In the genomic region with DNA sequence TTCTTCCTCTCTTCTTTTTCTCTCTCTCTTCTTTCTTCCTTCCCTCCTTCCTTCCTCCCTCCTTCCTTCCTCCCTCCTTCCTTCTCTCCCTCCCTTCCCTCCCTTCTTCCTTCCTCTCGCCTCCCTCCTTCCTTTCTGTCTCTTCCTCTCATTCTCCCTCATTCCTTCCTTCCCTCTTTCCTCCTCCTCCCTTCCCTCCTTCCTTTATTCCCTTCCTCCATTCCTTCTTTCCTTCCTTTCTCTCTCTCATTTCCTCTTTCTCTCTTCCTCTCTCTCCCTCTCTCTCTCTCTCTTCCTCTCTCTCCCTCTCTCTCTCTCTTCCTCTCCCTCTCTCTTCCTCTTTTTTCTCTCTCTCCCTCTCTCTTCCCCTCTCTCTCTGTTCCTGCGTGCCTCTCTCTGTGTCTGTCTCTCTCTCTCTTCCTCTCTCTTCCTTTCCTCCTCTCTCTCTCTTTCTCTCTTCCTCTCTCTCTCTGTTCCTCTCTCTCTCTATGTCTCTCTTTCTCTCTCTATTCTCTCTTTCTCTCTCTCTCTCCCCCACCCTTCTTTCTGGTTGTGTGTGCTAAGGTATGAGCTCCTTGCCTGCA, we compare ENCODE assay signal across 18 cellular contexts.
"Had no signal": no experiment of that assay in that cellular context is flagged by ENCODE, and none has a peak within 500 bp of the region (broad histone marks: within the 10 kb centered on the region; RNA-seq: fewer than 3 reads in every experiment).

No MANE protein-coding gene starts in this region.

- DNase-seq: activated CD4-positive, alpha-beta T cell treated with anti-CD3 and anti-CD28 coated beads for 4 hours; activated CD4-positive, alpha-beta T cell treated with anti-CD3 and anti-CD28 coated beads, Interleukin-2, amount 50 U/mL, for 48 hours; activated CD4-positive, CD25-positive, alpha-beta regulatory T cell; activated CD8-positive, alpha-beta memory T cell treated with anti-CD3 and anti-CD28 coated beads, Interleukin-2, amount 50 U/mL, for 48 hours; activated naive CD4-positive, alpha-beta T cell treated with Interleukin-2 at 50 U/mL for 16 hours; activated naive CD8-positive, alpha-beta T cell treated with anti-CD3 and anti-CD28 coated beads, Interleukin-2, amount 10 ng/mL, durations not matched to agents 7 days and 5 days; activated T-cell treated with anti-CD3 and anti-CD28 coated beads, Interleukin-2, amount 50 U/mL, for 4 hours; amniotic stem cell; endodermal cell; esophagus squamous epithelium; gastrocnemius medialis; nucleus accumbens; stimulated activated naive CD4-positive, alpha-beta T cell; T1000; tibial artery had no signal

- H3K27ac Mint-ChIP-seq: activated naive CD8-positive, alpha-beta T cell treated with anti-CD3 and anti-CD28 coated beads, Interleukin-2, amount 10 ng/mL, durations not matched to agents 7 days and 5 days; activated T-helper 2 cell treated with anti-CD3 and anti-CD28 coated beads, Interferon-gamma antibody, Interleukin-2, Interleukin-4, amounts not matched to agents 10 μg/mL and 5 μg/mL and 100 μg/mL, durations not matched to agents 14 hours and 24 hours and 36 hours; endodermal cell had no signal

- H3K27ac ChIP-seq: coronary artery, gastrocnemius medialis, parathyroid adenoma, tibial artery had no signal

- H3K9me3 Mint-ChIP-seq: activated naive CD8-positive, alpha-beta T cell treated with anti-CD3 and anti-CD28 coated beads, Interleukin-2, amount 10 ng/mL, durations not matched to agents 7 days and 5 days; activated T-helper 2 cell treated with anti-CD3 and anti-CD28 coated beads, Interferon-gamma antibody, Interleukin-2, Interleukin-4, amounts not matched to agents 10 μg/mL and 5 μg/mL and 100 μg/mL, durations not matched to agents 14 hours and 24 hours and 36 hours had no signal

- H3K36me3 Mint-ChIP-seq: activated naive CD8-positive, alpha-beta T cell treated with anti-CD3 and anti-CD28 coated beads, Interleukin-2, amount 10 ng/mL, durations not matched to agents 7 days and 5 days had no signal

- H3K4me1 ChIP-seq: gastrocnemius medialis, parathyroid adenoma had no signal

- ATAC-seq: activated T-cell treated with anti-CD3 and anti-CD28 coated beads, Interleukin-2, amount 50 U/mL, for 4 hours; gastrocnemius medialis had no signal

- H3K9me3 ChIP-seq: gastrocnemius medialis had no signal

- H3K4me3 ChIP-seq: coronary artery, gastrocnemius medialis, tibial artery had no signal

- H3K4me3 Mint-ChIP-seq: activated naive CD8-positive, alpha-beta T cell treated with anti-CD3 and anti-CD28 coated beads, Interleukin-2, amount 10 ng/mL, durations not matched to agents 7 days and 5 days; activated T-cell treated with anti-CD3 and anti-CD28 coated beads, Interleukin-2, amount 50 U/mL, for 4 hours; endodermal cell had no signal

- H3K36me3 ChIP-seq: esophagus squamous epithelium, gastrocnemius medialis, tibial artery had no signal
